2 cellular contexts compared by ENCODE assay signal in genomic region chr3:177674186-177674585, GRCh38.
TF ChIP-seq lines count a peak whose summit lies in the region.

No MANE protein-coding gene starts in this region.

TF ChIP-seq in IMR-90, 13 proteins besides CTCF, POLR2A, EP300 and RAD21:
- TF ChIP-seq ELK1 (IDR thresholded peaks at IDR 0.05; ENCODE audit: borderline replicate concordance, low read depth, low read length) (no peak), NFE2L2 (IDR thresholded peaks at IDR 0.05; ENCODE audit: low read depth, low read length) (no peak), SMC3 (IDR thresholded peaks at IDR 0.05; ENCODE audit: low read depth, low read length) (no peak), MXI1 (IDR thresholded peaks at IDR 0.05; ENCODE audit: borderline replicate concordance, low read depth, low read length) (no peak), RCOR1 (IDR thresholded peaks at IDR 0.05; ENCODE audit: insufficient replicate concordance, low read length) (no peak), BHLHE40 (IDR thresholded peaks at IDR 0.05; ENCODE audit: low read depth, low read length) (no peak), MAFK (IDR thresholded peaks at IDR 0.05; ENCODE audit: low read depth, low read length) (no peak), FOS (IDR thresholded peaks at IDR 0.05; ENCODE audit: low read depth, low read length) (no peak)

TF ChIP-seq in K562, 482 proteins besides CTCF, POLR2A, EP300 and RAD21:
- no peak for TF ChIP-seq ZC3H8 (IDR thresholded peaks at IDR 0.05)
- TF ChIP-seq TFE3 (CRISPR knock-in tag; IDR thresholded peaks at IDR 0.05) = no peak
- no peak for TF ChIP-seq U2AF1 (optimal IDR thresholded peaks at IDR 0.05; ENCODE audit: low read depth, low read length)
- TF ChIP-seq MAFG (tag; conservative IDR thresholded peaks at IDR 0.05) = no peak
- TF ChIP-seq E2F3 (CRISPR knock-in tag; IDR thresholded peaks at IDR 0.05) = no peak
- no peak for TF ChIP-seq RBM15 (IDR thresholded peaks at IDR 0.05; ENCODE audit: insufficient read depth, low read length)
- TF ChIP-seq ZNF511 (CRISPR knock-in tag; IDR thresholded peaks at IDR 0.05) = no peak
- no peak for TF ChIP-seq GTF2E2 (tag; IDR thresholded peaks at IDR 0.05)
- no peak for TF ChIP-seq CEBPZ (IDR thresholded peaks at IDR 0.05; ENCODE audit: borderline replicate concordance, low read depth, low read length)
